8 cellular contexts compared by ENCODE assay signal in the genomic region with DNA sequence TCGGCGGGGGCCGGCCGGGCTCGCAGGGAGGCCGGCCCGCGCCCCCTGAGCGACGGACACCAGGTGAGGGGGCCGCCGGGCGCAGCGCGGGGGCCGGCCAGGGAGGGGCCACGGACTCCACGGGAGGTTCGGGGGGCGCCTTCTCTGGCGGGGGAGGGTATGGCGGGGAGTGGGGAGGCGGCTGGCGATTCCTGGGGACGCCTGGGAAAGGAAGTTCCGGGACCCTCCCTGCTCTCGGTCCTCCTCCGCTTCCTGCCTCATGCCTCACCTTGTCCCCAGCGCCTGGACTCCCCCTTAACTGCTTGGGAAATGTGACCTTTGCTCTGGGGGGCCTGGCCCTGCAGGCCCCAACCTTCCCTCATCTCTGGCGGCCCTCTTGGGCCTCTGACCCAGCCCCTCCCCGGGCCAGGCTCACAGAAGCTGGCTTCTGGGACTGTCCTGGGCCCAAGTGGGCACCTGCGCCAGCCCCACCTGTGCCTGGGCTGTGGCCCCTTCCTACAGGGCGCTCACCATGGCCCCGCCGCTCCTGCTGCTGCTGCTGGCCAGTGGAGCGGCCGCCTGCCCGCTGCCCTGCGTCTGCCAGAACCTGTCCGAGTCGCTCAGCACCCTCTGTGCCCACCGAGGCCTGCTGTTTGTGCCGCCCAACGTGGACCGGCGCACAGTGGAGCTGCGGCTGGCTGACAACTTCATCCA. TPM values are rescaled to one million over a fixed set of nuclear protein-coding genes. Genes with fewer than 3 reads are reported as not detected.
DNase-seq lines count a peak whose midpoint lies in the region; ATAC-seq and TF ChIP-seq lines count a peak whose summit lies in the region.

No MANE protein-coding gene starts in this region.

- intact Hi-C loops in activated CD4-positive, alpha-beta T cell treated with anti-CD3 and anti-CD28 coated beads for 36 hours (cut with DNase I, micrococcal nuclease) = loop anchor here in 1 of 2 experiments (2.0 to 5.0 kb wide), 2 partner anchors 431 to 805 kb away; partner anchors contain the start of genes ANKRD13D and SF3B2
- intact Hi-C loops in esophagus muscularis mucosa (cut with DNase I) = loop anchor here (10.0 kb wide), 1 partner anchor 513 kb away; the partner anchor contains the start of genes B4GAT1 and BRMS1
- intact Hi-C loops in gastrocnemius medialis (cut with DNase I; ENCODE audit: low total_unique reads) = no loop called here

- ATAC-seq in activated CD4-positive, alpha-beta T cell treated with anti-CD3 and anti-CD28 coated beads for 36 hours = no peak
- ATAC-seq in gastrocnemius medialis (no peak), omental fat pad (ENCODE audit: low FRiP score) (no peak)

- no peaks in the 10 kb centered on the region for H3K9me3 Mint-ChIP-seq in activated CD4-positive, alpha-beta T cell treated with anti-CD3 and anti-CD28 coated beads for 36 hours (ENCODE audit: low read depth)

- TF ChIP-seq EP300 in esophagus muscularis mucosa (IDR thresholded peaks at IDR 0.05) = no peak

- H3K9me3 ChIP-seq in esophagus muscularis mucosa (no peaks in the 10 kb centered on the region), gastrocnemius medialis (no peaks in the 10 kb centered on the region)

- H3K4me1 Mint-ChIP-seq in activated CD4-positive, alpha-beta T cell treated with anti-CD3 and anti-CD28 coated beads for 36 hours = peaks cover 4% of the 10 kb centered on the region

- peaks cover 6 to 33% (median 17%) of the 10 kb centered on the region in 4 donors for H3K4me1 ChIP-seq in esophagus muscularis mucosa
- H3K4me1 ChIP-seq in gastrocnemius medialis = peaks cover 8 to 9% of the 10 kb centered on the region in 2 donors

- in situ Hi-C loops in gastrocnemius medialis (cut with MboI; ENCODE audit: low sequenced_read_pairs in 4 of 4) = no loop called here

- no peaks in the 10 kb centered on the region for H3K27me3 Mint-ChIP-seq in activated CD4-positive, alpha-beta T cell treated with anti-CD3 and anti-CD28 coated beads for 36 hours

- TF ChIP-seq POLR2A in esophagus muscularis mucosa (IDR thresholded peaks at IDR 0.05; ENCODE audit: low read depth) (no peak), gastrocnemius medialis (IDR thresholded peaks at IDR 0.05) (no peak)

- TF ChIP-seq CTCF in esophagus muscularis mucosa (IDR thresholded peaks at IDR 0.05) = no peak
- no peak for TF ChIP-seq CTCF in gastrocnemius medialis (IDR thresholded peaks at IDR 0.05 in 4 of 5, conservative IDR thresholded peaks at IDR 0.05 in 1 of 5)
- no peak for TF ChIP-seq CTCF in omental fat pad (IDR thresholded peaks at IDR 0.05)

- H3K36me3 ChIP-seq in esophagus muscularis mucosa (peaks cover 0 to 22% (median 16%) of the 10 kb centered on the region in 4 donors), gastrocnemius medialis (no peaks in the 10 kb centered on the region)

- H3K27ac ChIP-seq in esophagus muscularis mucosa (replicated peaks in 1 of 4) = peak overlapping the region; percentile 66 to 92 (median 86)
- peak overlapping the region; percentile 0 to 94 (median 60) for H3K27ac ChIP-seq in gastrocnemius medialis

- H3K27me3 ChIP-seq in esophagus muscularis mucosa (no peaks in the 10 kb centered on the region), gastrocnemius medialis (no peaks in the 10 kb centered on the region)

- peak overlapping the region; percentile 75 for H3K4me3 Mint-ChIP-seq in activated CD4-positive, alpha-beta T cell treated with anti-CD3 and anti-CD28 coated beads for 36 hours

- 93% methylated on average over 5 of the region's 47 CpGs for WGBS in esophagus muscularis mucosa

- H3K36me3 Mint-ChIP-seq in activated CD4-positive, alpha-beta T cell treated with anti-CD3 and anti-CD28 coated beads for 36 hours (ENCODE audit: low read depth) = peaks cover 5% of the 10 kb centered on the region

- POLR2A ChIA-PET in activated CD4-positive, alpha-beta T cell treated with anti-CD3 and anti-CD28 coated beads for 36 hours (lab: Charles Lee) = no interaction called here

- H3K27ac Mint-ChIP-seq in activated CD4-positive, alpha-beta T cell treated with anti-CD3 and anti-CD28 coated beads for 36 hours = peak overlapping the region; percentile 31

- DNase-seq in activated CD4-positive, alpha-beta T cell treated with anti-CD3 and anti-CD28 coated beads for 36 hours = no peak
- no peak for DNase-seq in activated CD4-positive, alpha-beta T cell treated with anti-CD3 and anti-CD28 coated beads for 4 hours
- no peak for DNase-seq in esophagus muscularis mucosa (ENCODE audit: extremely low spot score)
- DNase-seq in gastrocnemius medialis = no peak
- DNase-seq in omental fat pad (ENCODE audit: low spot score) = no peak
- no peak for DNase-seq in NCI-H2227 (lab: John Stamatoyannopoulos, UW; ENCODE audit: unreplicated experiment)
- no peak for DNase-seq in amniotic stem cell (lab: John Stamatoyannopoulos, UW)

- peak overlapping the region; percentile 68 to 82 (median 77) for H3K4me3 ChIP-seq in esophagus muscularis mucosa
- peak overlapping the region in 3 of 4 donors; percentile 3 to 77 (median 31) for H3K4me3 ChIP-seq in gastrocnemius medialis

- CTCF ChIA-PET in activated CD4-positive, alpha-beta T cell treated with anti-CD3 and anti-CD28 coated beads for 36 hours (lab: Charles Lee) = no interaction called here

TF ChIP-seq in PFSK-1, 5 proteins besides CTCF, POLR2A, EP300 and RAD21:
- TF ChIP-seq POLR2AphosphoS5 (IDR thresholded peaks at IDR 0.05; ENCODE audit: low read depth, low read length) (0 out of 2 replicates have a peak, but pooled peaks have one; percentile 26), TAF1 (IDR thresholded peaks at IDR 0.05; ENCODE audit: borderline replicate concordance, insufficient read depth, low read length) (peak; percentile 58; the same call in 1 of the 2 replicates), FOXP2 (optimal IDR thresholded peaks at IDR 0.05; ENCODE audit: borderline replicate concordance, extremely low read depth, extremely low read length, insufficient read depth) (no peak)

RNA-seq across cellular contexts. Expression of gene LRFN4, which starts 0.5 kb away (rescaled TPM):
- 10 to 100 TPM; 19.2 to 22.7 TPM for total RNA-seq in activated CD4-positive, alpha-beta T cell treated with anti-CD3 and anti-CD28 coated beads for 36 hours
- polyA plus RNA-seq in PFSK-1 (2012; ENCODE audit: insufficient read length, low read depth) = 65.9 TPM
- 10 to 100 TPM in 2 of 4 donors, 1 to 10 TPM in 2; 8.7 to 21.9 (median 13.1) TPM for total RNA-seq in esophagus muscularis mucosa
- 10 to 100 TPM in 2 of 4 donors, 1 to 10 TPM in 2; 8.6 to 12.1 (median 10.1) TPM for total RNA-seq in gastrocnemius medialis
- 10 to 100 TPM; 10.2 to 16.6 (median 12.4) TPM for total RNA-seq in omental fat pad

RNA-seq across cellular contexts. Expression of gene RCE1, which starts 14.1 kb away (rescaled TPM):
- 10 to 100 TPM; 24.9 to 25.6 TPM for total RNA-seq in activated CD4-positive, alpha-beta T cell treated with anti-CD3 and anti-CD28 coated beads for 36 hours
- 42.7 TPM for polyA plus RNA-seq in PFSK-1 (2012; ENCODE audit: insufficient read length, low read depth)
- total RNA-seq in esophagus muscularis mucosa (10 to 100 TPM in 3 of 4 donors, 1 to 10 TPM in 1; 8.7 to 18.2 (median 13.0) TPM), gastrocnemius medialis (10 to 100 TPM in 1 of 4 donors, 1 to 10 TPM in 3; 6.6 to 11.8 (median 8.3) TPM), omental fat pad (10 to 100 TPM; 12.8 to 20.4 (median 14.5) TPM)
